Comparison of ENCODE assay signal across 1 cellular context in genomic region chr3:142027295-142027694, GRCh38.
TF ChIP-seq lines count a peak whose summit lies in the region.

No MANE protein-coding gene starts in this region.

TF ChIP-seq in GM23338, 12 proteins besides CTCF, POLR2A, EP300 and RAD21 (continued from another document):
- TF ChIP-seq REST (IDR thresholded peaks at IDR 0.05; ENCODE audit: unreplicated experiment) (no peak), ZNF331 (CRISPR knock-in tag; IDR thresholded peaks at IDR 0.05; ENCODE audit: low read depth) (no peak), NANOG (IDR thresholded peaks at IDR 0.05; ENCODE audit: borderline replicate concordance) (no peak), EZH2 (IDR thresholded peaks at IDR 0.05; ENCODE audit: low read depth, unreplicated experiment) (no peak), JUNB (IDR thresholded peaks at IDR 0.05; ENCODE audit: unreplicated experiment) (no peak)
